ENCODE assay signal across 8 cellular contexts in genomic region chr16:81261049-81261648, GRCh38.
DNase-seq lines count a peak whose midpoint lies in the region; ATAC-seq and TF ChIP-seq lines count a peak whose summit lies in the region.

No MANE protein-coding gene starts in this region.

- DNase-seq in AML-193 (lab: John Stamatoyannopoulos, UW) = peak; percentile 28 to 31
- DNase-seq in HL-60 (ENCODE audit: low read depth in 1 of 2, low spot score in 1 of 2) = no peak
- peak; percentile 54 for DNase-seq in activated CD8-positive, alpha-beta memory T cell treated with anti-CD3 and anti-CD28 coated beads, Interleukin-2, amount 50 U/mL, for 48 hours
- DNase-seq in kidney tubule cell (ENCODE audit: low spot score) = peak; percentile 6
- no peak for DNase-seq in NCI-H1048 (lab: John Stamatoyannopoulos, UW)
- no peak for DNase-seq in NCI-H2081 (lab: John Stamatoyannopoulos, UW)

- H3K4me3 ChIP-seq in HL-60 (replicated peaks; ENCODE audit: insufficient read depth, low read length) = no peak overlapping the region

- H3K27ac ChIP-seq in HL-60 (replicated peaks) = no peak overlapping the region

- H3K27me3 ChIP-seq in HL-60 (ENCODE audit: insufficient read depth, poor library complexity, severe bottlenecking) = no peaks in the 10 kb centered on the region

- ATAC-seq in GM21381 (IDR thresholded peaks at IDR 0.05; ENCODE audit: unreplicated experiment) = no peak
- no peak for ATAC-seq in GM21786 (IDR thresholded peaks at IDR 0.05; ENCODE audit: unreplicated experiment)

- TF ChIP-seq CTCF in HL-60 (IDR thresholded peaks at IDR 0.05; ENCODE audit: insufficient read depth, low read length) = peak; percentile 45

Comparison
In these comparisons a context has a peak if more than half of its experiments do, and no peak if none do; other contexts are left out.
1. DNase-seq: peak in AML-193 (2 of 2), activated CD8-positive, alpha-beta memory T cell treated with anti-CD3 and anti-CD28 coated beads, Interleukin-2, amount 50 U/mL, for 48 hours (single experiment) and kidney tubule cell (single experiment); none in HL-60 (0 of 2), NCI-H1048 (single experiment) and NCI-H2081 (0 of 2).